ENCODE assay signal across 26 cellular contexts in the genomic region with DNA sequence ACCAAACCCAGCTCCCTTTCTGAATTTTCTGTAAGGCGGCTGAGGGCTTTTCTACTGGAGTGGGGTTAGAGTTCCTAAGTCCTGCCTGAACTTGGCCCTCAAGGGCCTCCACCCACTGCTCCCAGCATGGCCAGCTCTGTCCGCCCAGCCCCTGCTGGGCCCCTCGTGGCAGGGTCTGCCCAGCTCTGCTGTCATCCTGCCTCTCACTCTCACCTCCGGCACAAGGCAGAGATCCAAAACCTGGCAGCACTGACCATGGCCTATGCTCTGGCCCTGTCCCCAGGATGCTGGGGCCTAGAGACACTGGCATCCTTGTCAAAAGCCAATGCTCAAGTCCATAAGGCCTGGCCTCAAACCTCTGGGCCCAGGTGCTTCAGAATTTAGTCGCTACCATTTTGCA.
"Had no signal": no experiment of that assay in that cellular context is flagged by ENCODE, and none has a peak within 500 bp of the region (broad histone marks: within the 10 kb centered on the region; RNA-seq: fewer than 3 reads in every experiment).

No MANE protein-coding gene starts in this region.

- H3K9me3 ChIP-seq: esophagus muscularis mucosa, gastroesophageal sphincter, left lung, lower lobe of right lung, psoas muscle, suprapubic skin, transverse colon, upper lobe of right lung, uterus had no signal

- H3K4me1 ChIP-seq: esophagus muscularis mucosa, foreskin keratinocyte, gastroesophageal sphincter, left lung, lower lobe of right lung, psoas muscle, suprapubic skin, transverse colon, upper lobe of right lung, uterus had no signal

- H3K4me3 ChIP-seq: coronary artery, esophagus muscularis mucosa, gastroesophageal sphincter, left lung, lower lobe of right lung, psoas muscle, smooth muscle cell, suprapubic skin, transverse colon, upper lobe of right lung, uterus had no signal

- H3K27ac ChIP-seq: coronary artery, esophagus muscularis mucosa, foreskin keratinocyte, gastroesophageal sphincter, left lung, lower lobe of right lung, psoas muscle, suprapubic skin, transverse colon, upper lobe of right lung, uterus had no signal

- DNase-seq: dermis blood vessel endothelial cell; effector memory CD4-positive, alpha-beta T cell; lower lobe of right lung; naive thymus-derived CD8-positive, alpha-beta T cell; nephron progenitor cell; nucleus accumbens; psoas muscle; stimulated activated CD4-positive, alpha-beta T cell treated with anti-CD3 and anti-CD28 coated beads, Interleukin-12 subunit alpha, Interleukin-12 subunit beta, amount 100 ng/mL, for 4 hours; stimulated activated CD4-positive, alpha-beta T cell treated with anti-CD3 and anti-CD28 coated beads, Interleukin-1b, Interleukin-23, amount 100 ng/mL, for 48 hours; stimulated activated CD4-positive, alpha-beta T cell treated with anti-CD3 and anti-CD28 coated beads, Interleukin-4, amount 100 ng/mL, for 1 hour; stimulated activated CD8-positive, alpha-beta memory T cell treated with anti-CD3 and anti-CD28 coated beads, Interleukin-4, amount 100 ng/mL, for 48 hours; stimulated activated naive CD4-positive, alpha-beta T cell; stimulated activated naive CD8-positive, alpha-beta T cell treated with anti-CD3 and anti-CD28 coated beads, Interleukin-15, amount 100 ng/mL, for 72 hours; transverse colon; upper lobe of right lung; uterus had no signal

- H3K27me3 ChIP-seq: esophagus muscularis mucosa, foreskin keratinocyte, gastroesophageal sphincter, left lung, suprapubic skin, transverse colon, upper lobe of right lung, uterus had no signal

- FAIRE-seq: endothelial cell of umbilical vein, keratinocyte had no signal

- H3K36me3 ChIP-seq: uterus had no signal

- ATAC-seq: foreskin keratinocyte; gastroesophageal sphincter; left lung; lower lobe of right lung; naive thymus-derived CD8-positive, alpha-beta T cell; psoas muscle; sciatic nerve; stimulated activated naive CD8-positive, alpha-beta T cell treated with anti-CD3 and anti-CD28 coated beads, Interleukin-15, amount 100 ng/mL, for 72 hours; upper lobe of right lung had no signal

- H3K4me2 ChIP-seq: smooth muscle cell had no signal
